Comparison of ENCODE assay signal across 20 cellular contexts in genomic region chr2:168006538-168006937, GRCh38.
"Had no signal": no experiment of that assay in that cellular context is flagged by ENCODE, and none has a peak within 500 bp of the region (broad histone marks: within the 10 kb centered on the region; RNA-seq: fewer than 3 reads in every experiment).

No MANE protein-coding gene starts in this region.

- H3K36me3 ChIP-seq: neutrophil, right atrium auricular region, thyroid gland, uterus had no signal

- ATAC-seq: foreskin keratinocyte; left ventricle myocardium superior; naive thymus-derived CD4-positive, alpha-beta T cell had no signal

- DNase-seq: caudate nucleus; effector CD8-positive, alpha-beta T cell; foreskin keratinocyte; hippocampal formation; islet precursor cell; left ventricle myocardium superior; mesendoderm; naive thymus-derived CD4-positive, alpha-beta T cell; posterior cingulate gyrus; sigmoid colon; stimulated activated CD4-positive, alpha-beta T cell treated with anti-CD3 and anti-CD28 coated beads, Interleukin-2, amount 100 ng/mL, for 24 hours; stimulated activated CD4-positive, alpha-beta T cell treated with anti-CD3 and anti-CD28 coated beads, Interleukin-4, amount 100 ng/mL, for 4 hours; stimulated activated naive CD4-positive, alpha-beta T cell; thyroid gland; uterus had no signal

- H3K4me1 ChIP-seq: sigmoid colon, suprapubic skin, thyroid gland, uterus had no signal

- H3K27ac ChIP-seq: coronary artery, foreskin keratinocyte, neutrophil, right atrium auricular region, sigmoid colon, skin epidermis, suprapubic skin, thyroid gland, uterus had no signal

- H3K9me3 ChIP-seq: neutrophil, right atrium auricular region, sigmoid colon, suprapubic skin, thyroid gland, uterus had no signal

- H3K4me3 ChIP-seq: coronary artery, right atrium auricular region, sigmoid colon, skin epidermis, suprapubic skin, thyroid gland, uterus had no signal

- H3K27me3 ChIP-seq: foreskin keratinocyte, neutrophil, right atrium auricular region, sigmoid colon, suprapubic skin, thyroid gland, uterus had no signal
